ENCODE assay signal across 1 cellular context in genomic region chr12:53466640-53467039, GRCh38.
TF ChIP-seq lines count a peak whose summit lies in the region.

No MANE protein-coding gene starts in this region.

TF ChIP-seq in A549, 52 proteins besides CTCF, POLR2A, EP300 and RAD21:
- TF ChIP-seq CHD4 (IDR thresholded peaks at IDR 0.05; ENCODE audit: borderline replicate concordance) (no peak), FOSB (CRISPR knock-in tag; IDR thresholded peaks at IDR 0.05) (0 out of 2 replicates have a peak, but pooled peaks have one; percentile 8)
